ENCODE assay signal across 8 cellular contexts in genomic region chr1:228059536-228060457, GRCh38. TPM values are rescaled to one million over a fixed set of nuclear protein-coding genes. Genes with fewer than 3 reads are reported as not detected.
A peak's percentile ranks its signal among the peaks of the same experiment; 100 is the strongest.
DNase-seq lines count a peak whose midpoint lies in the region; ATAC-seq and TF ChIP-seq lines count a peak whose summit lies in the region.

No MANE protein-coding gene starts in this region.

- H4K20me1 ChIP-seq in H9 (ENCODE audit: control insufficient read depth, insufficient read depth, insufficient read length): no peaks in the 10 kb centered on the region

- no peaks in the 10 kb centered on the region for H3K36me3 ChIP-seq in SJSA1

- peaks cover 92% of the 10 kb centered on the region for H3K27me3 Mint-ChIP-seq in H9 (ENCODE audit: low read depth)
- peaks cover 24% of the 10 kb centered on the region for H3K27me3 Mint-ChIP-seq in activated naive CD4-positive, alpha-beta T cell treated with anti-CD3 and anti-CD28 coated beads, Interleukin-2, amount 50 U/mL, for 24 hours

- no peaks in the 10 kb centered on the region for H3K79me2 ChIP-seq in H9 (ENCODE audit: insufficient read depth, low read length)

- H2BK20ac ChIP-seq in H9 (ENCODE audit: low read depth, low read length, poor library complexity, severe bottlenecking): no peak overlapping the region

- H3K79me1 ChIP-seq in H9 (ENCODE audit: insufficient read depth, low read depth, low read length, poor library complexity, severe bottlenecking): no peaks in the 10 kb centered on the region

- H3K23ac ChIP-seq in H9 (ENCODE audit: insufficient read length, low read depth, low read length): no peak overlapping the region

- H3K4me1 Mint-ChIP-seq in H9: peaks cover 5 to 7% of the 10 kb centered on the region in 2 experiments; a peak in 3 of 4 replicates
- H3K4me1 Mint-ChIP-seq in activated naive CD4-positive, alpha-beta T cell treated with anti-CD3 and anti-CD28 coated beads, Interleukin-2, amount 50 U/mL, for 24 hours: peaks cover 5% of the 10 kb centered on the region

- peak overlapping the region; percentile 88 for H3K4me2 ChIP-seq in H9 (ENCODE audit: insufficient read depth, insufficient read length, low read length)

- H3K23me2 ChIP-seq in H9 (ENCODE audit: insufficient read length, low read depth, low read length, poor library complexity, severe bottlenecking): peaks cover 19% of the 10 kb centered on the region

- no peak overlapping the region for H3K4ac ChIP-seq in H9 (ENCODE audit: low read depth, low read length)

- no peak overlapping the region for H3K56ac ChIP-seq in H9 (ENCODE audit: insufficient read length, low read depth, low read length)

- peak overlapping the region; percentile 68 for H3K18ac ChIP-seq in H9 (ENCODE audit: insufficient read length, low read depth, low read length)

- DNase-seq in H9: peak; percentile 100
- peak; percentile 52 to 73 for DNase-seq in SJSA1 (ENCODE audit: low read depth in 1 of 2, low spot score in 2 of 2)
- DNase-seq in islet precursor cell: peak; percentile 99
- DNase-seq in stimulated activated CD4-positive, alpha-beta T cell treated with anti-CD3 and anti-CD28 coated beads, Interleukin-2, amount 100 ng/mL, for 48 hours: peak; percentile 54 to 81
- no peak for DNase-seq in cerebellar nuclear complex (lab: John Stamatoyannopoulos, UW)
- no peak for DNase-seq in COLO829 (ENCODE audit: low spot score)

- H3K4me3 Mint-ChIP-seq in H9: peak overlapping the region; percentile 71 to 85
- H3K4me3 Mint-ChIP-seq in activated naive CD4-positive, alpha-beta T cell treated with anti-CD3 and anti-CD28 coated beads, Interleukin-2, amount 50 U/mL, for 24 hours: peak overlapping the region; percentile 42

- no peak overlapping the region for H3T11ph ChIP-seq in H9 (ENCODE audit: low read length)

- H3K4me3 ChIP-seq in SJSA1: peak overlapping the region; percentile 14; the same call in 1 of the 2 replicates

- H2BK5ac ChIP-seq in H9 (ENCODE audit: insufficient read length, low read length): no peak overlapping the region

- H3K9ac ChIP-seq in H9 (ENCODE audit: extremely low read depth, insufficient read length, low read length): no peak overlapping the region

- H3K27me3 ChIP-seq in H9 (ENCODE audit: insufficient read depth, low read length) (peaks cover 38% of the 10 kb centered on the region), SJSA1 (replicated peaks) (peaks cover 38% of the 10 kb centered on the region)

- no peaks in the 10 kb centered on the region for H3K4me1 ChIP-seq in H9 (ENCODE audit: insufficient read depth, low read length)
- H3K4me1 ChIP-seq in SJSA1 (replicated peaks): peaks cover 17% of the 10 kb centered on the region

- peak overlapping the region; percentile 74 for H2AFZ ChIP-seq in H9 (ENCODE audit: low read length)

- H2BK12ac ChIP-seq in H9 (ENCODE audit: insufficient read length, low read depth, low read length): no peak overlapping the region

- H3K27ac ChIP-seq in H9 (ENCODE audit: insufficient read length, low read depth, low read length): no peak overlapping the region
- no peak overlapping the region for H3K27ac ChIP-seq in SJSA1

- TF ChIP-seq CTCF in H9 (conservative IDR thresholded peaks at IDR 0.05): no peak

- no peak overlapping the region for H2BK15ac ChIP-seq in H9 (ENCODE audit: low read depth, low read length)

- no peak for ATAC-seq in GM19397 (IDR thresholded peaks at IDR 0.05; ENCODE audit: unreplicated experiment)

- H2AK5ac ChIP-seq in H9 (ENCODE audit: insufficient read length, low read length): no peak overlapping the region

- H2BK120ac ChIP-seq in H9 (ENCODE audit: low read depth, low read length, poor library complexity, severe bottlenecking): no peak overlapping the region

- H3K9me3 Mint-ChIP-seq in H9: peaks cover 4 to 6% of the 10 kb centered on the region in 2 experiments; a peak in 3 of 5 replicates
- H3K9me3 Mint-ChIP-seq in activated naive CD4-positive, alpha-beta T cell treated with anti-CD3 and anti-CD28 coated beads, Interleukin-2, amount 50 U/mL, for 24 hours: no peaks in the 10 kb centered on the region

- H4K91ac ChIP-seq in H9 (ENCODE audit: insufficient read length, low read depth, low read length): no peak overlapping the region

- no peaks in the 10 kb centered on the region; a peak in 1 of 7 replicates for H3K36me3 Mint-ChIP-seq in H9 (ENCODE audit: insufficient read depth in 1 of 3, low read depth in 3 of 3)
- no peaks in the 10 kb centered on the region for H3K36me3 Mint-ChIP-seq in activated naive CD4-positive, alpha-beta T cell treated with anti-CD3 and anti-CD28 coated beads, Interleukin-2, amount 50 U/mL, for 24 hours

- H3K9me3 ChIP-seq in H9 (ENCODE audit: control insufficient read depth, low read depth, low read length) (no peaks in the 10 kb centered on the region), SJSA1 (replicated peaks) (no peaks in the 10 kb centered on the region)

- no peak overlapping the region for H4K5ac ChIP-seq in H9 (ENCODE audit: insufficient read length, low read depth, low read length)

- no peak overlapping the region for H3K14ac ChIP-seq in H9 (ENCODE audit: insufficient read depth, low read length)

- H4K8ac ChIP-seq in H9 (replicated peaks; ENCODE audit: insufficient read length, low read depth, low read length): no peak overlapping the region

- peak overlapping the region in 2 of 3 experiments; percentile 66 to 82; a peak in 2 of 7 replicates for H3K27ac Mint-ChIP-seq in H9
- H3K27ac Mint-ChIP-seq in activated naive CD4-positive, alpha-beta T cell treated with anti-CD3 and anti-CD28 coated beads, Interleukin-2, amount 50 U/mL, for 24 hours: no peak overlapping the region

- no CpG with 5 or more reads among the region's 35 CpGs for WGBS in H9 (ENCODE audit: extremely low coverage, insufficient read length, low lambda C conversion rate)

RNA-seq across cellular contexts. Expression of gene ARF1, which starts 22.7 kb away (rescaled TPM):
- total RNA-seq in H9 (2021): 258 and 279 TPM in 2 replicates
- 161 and 212 TPM in 2 replicates for total RNA-seq in SJSA1 (2014; rRNA removed; shearing (Covaris generic))

RNA-seq across cellular contexts. Expression of gene C1orf35, which starts 43.3 kb away (rescaled TPM):
- 31.0 and 31.3 TPM in 2 replicates for total RNA-seq in H9 (2021)
- 18.7 and 49.2 TPM in 2 replicates for total RNA-seq in SJSA1 (2014; rRNA removed; shearing (Covaris generic))

RNA-seq across cellular contexts. Expression of gene MRPL55, which starts 49.3 kb away (rescaled TPM):
- 56.9 and 62.3 TPM in 2 replicates for total RNA-seq in H9 (2021)
- 93.4 and 101 TPM in 2 replicates for total RNA-seq in SJSA1 (2014; rRNA removed; shearing (Covaris generic))

RNA-seq across cellular contexts. Expression of gene WNT3A, which starts 53.0 kb away (rescaled TPM):
- 0.17 and 0.20 TPM in 2 replicates for total RNA-seq in H9 (2021)
- total RNA-seq in SJSA1 (2014; rRNA removed; shearing (Covaris generic)): not detected in 2 replicates

Comparison
In these comparisons a context has a peak if more than half of its experiments do, and no peak if none do; other contexts are left out.
1. DNase-seq: peak in H9 (single experiment), SJSA1 (2 of 2), islet precursor cell (single experiment) and stimulated activated CD4-positive, alpha-beta T cell treated with anti-CD3 and anti-CD28 coated beads, Interleukin-2, amount 100 ng/mL, for 48 hours (2 of 2); none in cerebellar nuclear complex (0 of 2) and COLO829 (single experiment).